ENCODE assay signal across 8 cellular contexts in genomic region chr4:14783011-14783877, GRCh38.
DNase-seq lines count a peak whose midpoint lies in the region; ATAC-seq and TF ChIP-seq lines count a peak whose summit lies in the region.

No MANE protein-coding gene starts in this region.

- no peaks in the 10 kb centered on the region for H3K4me1 ChIP-seq in left ventricle myocardium inferior
- H3K4me1 ChIP-seq in Karpas-422 (ENCODE audit: low read length) = no peaks in the 10 kb centered on the region

- no peaks in the 10 kb centered on the region for H4K20me1 ChIP-seq in Karpas-422 (ENCODE audit: insufficient read depth, low read depth, low read length)

- no peak overlapping the region for H2AFZ ChIP-seq in Karpas-422 (ENCODE audit: low read length)

- no peak for TF ChIP-seq CTCF in GM13976 (IDR thresholded peaks at IDR 0.05; ENCODE audit: borderline replicate concordance, control extremely low read depth, extremely low read depth, insufficient read depth, missing control alignments)
- no peak for TF ChIP-seq CTCF in left ventricle myocardium inferior (IDR thresholded peaks at IDR 0.05; ENCODE audit: borderline replicate concordance)

- ATAC-seq in GM21515 (IDR thresholded peaks at IDR 0.05; ENCODE audit: unreplicated experiment) (peak; percentile 92), HG03571 (IDR thresholded peaks at IDR 0.05; ENCODE audit: unreplicated experiment) (peak; percentile 82), Right ventricle myocardium superior (ENCODE audit: poor library complexity) (no peak)

- peak; percentile 9 for DNase-seq in GM13976 (ENCODE audit: low spot score)
- peak; percentile 86 for DNase-seq in epithelial cell of prostate (ENCODE audit: low read depth, low spot score)
- DNase-seq in left ventricle myocardium inferior = no peak
- DNase-seq in NCI-H146 (lab: John Stamatoyannopoulos, UW) = no peak
- DNase-seq in Right ventricle myocardium superior = no peak
- no peak for DNase-seq in Karpas-422

- H3K9ac ChIP-seq in Karpas-422 (ENCODE audit: low read length) = no peak overlapping the region

- no peaks in the 10 kb centered on the region for H3K79me2 ChIP-seq in Karpas-422 (ENCODE audit: low read length)

- H3K9me2 ChIP-seq in Karpas-422 (replicated peaks; ENCODE audit: insufficient read depth, low read length) = no peaks in the 10 kb centered on the region; the same call in 1 of the 2 replicates

- H3K36me3 ChIP-seq in left ventricle myocardium inferior (no peaks in the 10 kb centered on the region), Karpas-422 (ENCODE audit: insufficient read depth, low read length) (no peaks in the 10 kb centered on the region)

- H3K4me3 ChIP-seq in left ventricle myocardium inferior (no peak overlapping the region), Karpas-422 (ENCODE audit: low read length) (no peak overlapping the region)

- H3K27me3 ChIP-seq in left ventricle myocardium inferior (ENCODE audit: low read depth) = no peaks in the 10 kb centered on the region
- no peaks in the 10 kb centered on the region for H3K27me3 ChIP-seq in Karpas-422 (ENCODE audit: low read length)

- H3K4me2 ChIP-seq in Karpas-422 (ENCODE audit: low read depth, low read length, poor library complexity, severe bottlenecking) = no peak overlapping the region

- intact Hi-C loops in left ventricle myocardium inferior (cut with micrococcal nuclease) = no loop called here
- intact Hi-C loops in Right ventricle myocardium superior (cut with DNase I) = no loop called here

- H3K27ac ChIP-seq in epithelial cell of prostate = peak overlapping the region; percentile 81
- no peak overlapping the region for H3K27ac ChIP-seq in left ventricle myocardium inferior (replicated peaks)
- no peak overlapping the region for H3K27ac ChIP-seq in Karpas-422 (ENCODE audit: low read length)

- in situ Hi-C loops in GM13976 (cut with MboI; ENCODE audit: low sequenced_read_pairs, unreplicated experiment) = no loop called here

- H3K9me3 ChIP-seq in left ventricle myocardium inferior (replicated peaks) (peaks cover 10% of the 10 kb centered on the region), Karpas-422 (ENCODE audit: low read length) (no peaks in the 10 kb centered on the region)

Comparison
In these comparisons a context has a peak if more than half of its experiments do, and no peak if none do; other contexts are left out.
1. DNase-seq: peak in GM13976 (single experiment) and epithelial cell of prostate (single experiment); none in left ventricle myocardium inferior (single experiment), NCI-H146 (single experiment), Right ventricle myocardium superior (single experiment) and Karpas-422 (single experiment).